In the genomic region with DNA sequence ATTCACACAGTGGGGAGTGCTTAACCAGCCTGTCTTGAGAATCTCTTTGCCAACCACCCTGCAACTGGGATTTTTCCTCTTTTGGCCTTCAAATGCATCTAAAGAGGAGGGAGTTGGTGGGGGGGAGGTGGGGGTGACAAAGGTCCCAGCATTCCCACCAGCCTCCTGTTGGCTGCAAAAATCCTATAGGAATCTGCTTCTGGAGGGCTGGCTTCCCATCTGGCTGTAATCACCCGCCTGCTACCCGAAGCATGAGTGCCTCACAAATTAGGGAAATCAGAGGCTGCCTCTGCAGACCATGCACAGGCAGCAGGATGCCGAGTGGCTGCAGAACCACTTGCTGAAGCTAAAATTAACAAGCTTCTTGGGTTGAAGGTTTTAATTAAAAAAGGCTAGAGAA, we compare ENCODE assay signal across 20 cellular contexts.
"Had no signal": no experiment of that assay in that cellular context is flagged by ENCODE, and none has a peak within 500 bp of the region (broad histone marks: within the 10 kb centered on the region; RNA-seq: fewer than 3 reads in every experiment).

No MANE protein-coding gene starts in this region.

- H3K4me1 ChIP-seq: Peyer's patch, SJSA1 had no signal

- H3K4me3 Mint-ChIP-seq: T-helper 17 cell had no signal

- H3K27me3 ChIP-seq: MG63, Peyer's patch, SJSA1 had no signal

- H3K4me2 ChIP-seq: PC-9 had no signal

- DNase-seq: IMR-90, Karpas-422, KG1, MG63, NCI-H1092, NCI-H1105 treated with DMSO at 0.1 percent for 48 hours, NCI-H1417 treated with DMSO at 0.1 percent for 48 hours, NCI-H146, NCI-H187 treated with DMSO at 0.1 percent for 48 hours, NCI-H2029 treated with DMSO at 0.1 percent for 48 hours, NCI-H2227 treated with DMSO at 0.1 percent for 48 hours, PC-9, Peyer's patch, SIG-M5, T-helper 1 cell, T-helper 17 cell had no signal

- H3K4me3 ChIP-seq: MG63, PC-9, Peyer's patch, SJSA1, SK-N-MC had no signal

- H3K27ac Mint-ChIP-seq: T-helper 17 cell had no signal

- H3K9me3 ChIP-seq: MG63, Peyer's patch, SJSA1 had no signal

- H3K27ac ChIP-seq: PC-9, Peyer's patch, SJSA1, SK-N-MC had no signal

- ATAC-seq: HepG2, Right ventricle myocardium inferior, T-helper 17 cell had no signal

- H3K27me3 Mint-ChIP-seq: T-helper 17 cell had no signal

- H3K36me3 ChIP-seq: MG63, Peyer's patch, SJSA1 had no signal

- H2AFZ ChIP-seq: PC-9 had no signal
